In the genomic region with DNA sequence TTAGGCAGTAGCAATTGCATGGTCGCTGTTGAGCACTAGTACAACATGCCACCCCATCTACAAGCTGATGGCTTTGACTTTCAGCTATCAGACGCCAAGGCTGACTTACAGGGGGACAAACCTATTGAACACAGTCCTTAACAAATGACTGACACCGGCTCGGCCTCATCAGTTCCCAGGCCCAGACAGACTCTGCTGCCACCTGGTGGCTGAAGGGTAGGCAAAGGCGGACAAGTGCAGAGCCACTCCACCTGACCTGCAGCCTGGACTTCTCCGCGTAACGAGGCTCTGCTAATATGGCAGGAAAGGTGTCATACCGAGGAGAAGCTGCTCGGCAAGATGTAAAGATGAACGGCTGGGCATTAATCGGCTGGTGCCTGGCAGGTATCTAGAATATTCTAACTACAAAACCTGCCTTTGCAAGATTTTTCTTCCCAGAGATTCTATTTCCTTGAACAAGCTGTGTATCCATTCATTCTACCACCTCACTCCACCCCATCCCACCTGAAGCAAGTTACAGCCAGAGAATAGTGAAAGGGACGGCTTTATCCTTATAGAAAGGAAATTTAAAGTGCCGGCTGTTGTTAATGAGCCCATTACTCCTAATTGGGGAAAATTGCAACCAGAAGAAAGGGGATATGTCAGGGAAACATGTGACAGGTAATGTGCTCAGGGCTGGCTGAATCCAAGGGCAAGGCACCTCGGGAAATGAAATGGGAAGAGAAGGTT, we compare ENCODE assay signal across 8 cellular contexts.
DNase-seq lines count a peak whose midpoint lies in the region; ATAC-seq and TF ChIP-seq lines count a peak whose summit lies in the region.

No MANE protein-coding gene starts in this region.

- intact Hi-C loops in right cardiac atrium (cut with DNase I): loop anchor here in 3 of 4 donors (2.0 to 10.0 kb wide), 4 partner anchors 278 to 409 kb away; no protein-coding TSS in a partner anchor

- no peaks in the 10 kb centered on the region for H3K9me3 ChIP-seq in right cardiac atrium (ENCODE audit: control insufficient read depth, low read length)

- H3K27me3 ChIP-seq in right cardiac atrium (ENCODE audit: control insufficient read depth, insufficient read depth): no peaks in the 10 kb centered on the region

- peak; percentile 85 for TF ChIP-seq RAD21 in Ishikawa (IDR thresholded peaks at IDR 0.05; ENCODE audit: low read depth)

- H3K9me3 Mint-ChIP-seq in stimulated activated naive CD8-positive, alpha-beta T cell treated with anti-CD3 and anti-CD28 coated beads, Interleukin-15, amount 100 ng/mL, for 72 hours: no peaks in the 10 kb centered on the region

- no peaks in the 10 kb centered on the region for H3K4me1 ChIP-seq in right cardiac atrium (ENCODE audit: control insufficient read depth, insufficient read depth, low read length)

- POLR2A ChIA-PET in RWPE1 (lab: Yijun Ruan, JAX; ENCODE audit: low non-redundant PET): no interaction called here

- no peaks in the 10 kb centered on the region for H3K4me1 Mint-ChIP-seq in stimulated activated naive CD8-positive, alpha-beta T cell treated with anti-CD3 and anti-CD28 coated beads, Interleukin-15, amount 100 ng/mL, for 72 hours

- ATAC-seq in stimulated activated naive CD8-positive, alpha-beta T cell treated with anti-CD3 and anti-CD28 coated beads, Interleukin-15, Interleukin-2, amounts not matched to agents 100 U/mL and 50 U/mL, for 24 hours: peak; percentile 87
- no peak for ATAC-seq in stimulated activated naive CD8-positive, alpha-beta T cell treated with anti-CD3 and anti-CD28 coated beads, Interleukin-15, amount 100 ng/mL, for 72 hours
- ATAC-seq in right cardiac atrium: peak; percentile 73 to 90

- no peak overlapping the region for H3K27ac ChIP-seq in RWPE1
- H3K27ac ChIP-seq in right cardiac atrium (ENCODE audit: low read length): no peak overlapping the region

- TF ChIP-seq EP300 in Ishikawa (IDR thresholded peaks at IDR 0.05; ENCODE audit: borderline replicate concordance): no peak

- no peak overlapping the region for H3K27ac Mint-ChIP-seq in stimulated activated naive CD8-positive, alpha-beta T cell treated with anti-CD3 and anti-CD28 coated beads, Interleukin-15, amount 100 ng/mL, for 72 hours

- TF ChIP-seq CTCF in RWPE1 (conservative IDR thresholded peaks at IDR 0.05; ENCODE audit: low read depth): peak; percentile 93

- CTCF ChIA-PET in RWPE1 (lab: Yijun Ruan, JAX): interaction anchor here (0.5 to 4.6 kb wide), 26 partner anchors 11 to 1405 kb away, joined by 3 to 27 read pairs (median 3); partner anchors contain the start of genes SCTR and STEAP3

- H3K4me3 ChIP-seq in right cardiac atrium (ENCODE audit: low read length): no peak overlapping the region

- no peaks in the 10 kb centered on the region for H3K27me3 Mint-ChIP-seq in stimulated activated naive CD8-positive, alpha-beta T cell treated with anti-CD3 and anti-CD28 coated beads, Interleukin-15, amount 100 ng/mL, for 72 hours

- H3K4me3 Mint-ChIP-seq in stimulated activated naive CD8-positive, alpha-beta T cell treated with anti-CD3 and anti-CD28 coated beads, Interleukin-15, amount 100 ng/mL, for 72 hours: no peak overlapping the region

- 44% methylated on average over 15 of the region's 15 CpGs for WGBS in right cardiac atrium

- DNase-seq in stimulated activated naive CD8-positive, alpha-beta T cell treated with anti-CD3 and anti-CD28 coated beads, Interleukin-15, Interleukin-2, amounts not matched to agents 100 U/mL and 50 U/mL, for 24 hours: peak; percentile 85
- DNase-seq in stimulated activated naive CD8-positive, alpha-beta T cell treated with anti-CD3 and anti-CD28 coated beads, Interleukin-15, amount 100 ng/mL, for 72 hours: no peak
- peak; percentile 84 for DNase-seq in RWPE1 (ENCODE audit: low spot score)
- DNase-seq in activated naive CD8-positive, alpha-beta T cell treated with anti-CD3 and anti-CD28 coated beads, Interleukin-2, amount 50 U/mL, for 16 hours (ENCODE audit: low read depth, low spot score): peak; percentile 65
- DNase-seq in right cardiac atrium: peak; percentile 89 to 91 (median 89)
- peak; percentile 16 to 57 for DNase-seq in stimulated activated CD4-positive, alpha-beta T cell treated with anti-CD3 and anti-CD28 coated beads, Interleukin-12 subunit alpha, Interleukin-12 subunit beta, amount 100 ng/mL, for 24 hours (ENCODE audit: low read depth in 2 of 2)
- no peak for DNase-seq in kidney glomerular epithelial cell (lab: John Stamatoyannopoulos, UW)

TF ChIP-seq in Ishikawa, 13 proteins besides CTCF, POLR2A, EP300 and RAD21:
- no peak for TF ChIP-seq TAF1 (IDR thresholded peaks at IDR 0.05; ENCODE audit: low read depth)

Comparison
In these comparisons a context has a peak if more than half of its experiments do, and no peak if none do; other contexts are left out.
1. DNase-seq: peak in stimulated activated naive CD8-positive, alpha-beta T cell treated with anti-CD3 and anti-CD28 coated beads, Interleukin-15, Interleukin-2, amounts not matched to agents 100 U/mL and 50 U/mL, for 24 hours (single experiment), RWPE1 (single experiment), activated naive CD8-positive, alpha-beta T cell treated with anti-CD3 and anti-CD28 coated beads, Interleukin-2, amount 50 U/mL, for 16 hours (single experiment), right cardiac atrium (3 of 3) and stimulated activated CD4-positive, alpha-beta T cell treated with anti-CD3 and anti-CD28 coated beads, Interleukin-12 subunit alpha, Interleukin-12 subunit beta, amount 100 ng/mL, for 24 hours (2 of 2); none in stimulated activated naive CD8-positive, alpha-beta T cell treated with anti-CD3 and anti-CD28 coated beads, Interleukin-15, amount 100 ng/mL, for 72 hours (0 of 2) and kidney glomerular epithelial cell (single experiment).